Comparison of ENCODE assay signal across 1 cellular context in genomic region chr6:111604259-111605099, GRCh38.
TF ChIP-seq lines count a peak whose summit lies in the region.

No MANE protein-coding gene starts in this region.

TF ChIP-seq in K562, 482 proteins besides CTCF, POLR2A, EP300 and RAD21 (continued from another document):
- peak; percentile 64; the same call in 1 of the 2 replicates for TF ChIP-seq ZNF592 (IDR thresholded peaks at IDR 0.05)
- TF ChIP-seq L3MBTL2 (IDR thresholded peaks at IDR 0.05): peak; percentile 71; the same call in 1 of the 2 replicates
- no peak for TF ChIP-seq CEBPG (CRISPR knock-in tag; IDR thresholded peaks at IDR 0.05)
- 0 out of 4 replicates have a peak, but pooled peaks of 1 of the 2 experiments have one; percentile 33 for TF ChIP-seq CEBPG (tag; conservative IDR thresholded peaks at IDR 0.05 in 1 of 2, IDR thresholded peaks at IDR 0.05 in 1 of 2)
- no peak for TF ChIP-seq TOE1 (IDR thresholded peaks at IDR 0.05; ENCODE audit: borderline replicate concordance)
- no peak for TF ChIP-seq TOE1 (CRISPR knock-in tag; IDR thresholded peaks at IDR 0.05; ENCODE audit: borderline replicate concordance, low read depth)
- no peak for TF ChIP-seq E2F1 (CRISPR knock-in tag; IDR thresholded peaks at IDR 0.05)
- no peak for TF ChIP-seq ZNF76 (CRISPR knock-in tag; IDR thresholded peaks at IDR 0.05; ENCODE audit: borderline replicate concordance)
- no peak for TF ChIP-seq NR2F6 (CRISPR knock-in tag; IDR thresholded peaks at IDR 0.05)
- no peak for TF ChIP-seq ZHX1 (conservative IDR thresholded peaks at IDR 0.05; ENCODE audit: low read length)
- TF ChIP-seq MCM2 (IDR thresholded peaks at IDR 0.05; ENCODE audit: low read depth): no peak
- TF ChIP-seq MAFG (tag; conservative IDR thresholded peaks at IDR 0.05): no peak
- TF ChIP-seq ATF7 (IDR thresholded peaks at IDR 0.05): no peak
- no peak for TF ChIP-seq NR3C1 (CRISPR knock-in tag; IDR thresholded peaks at IDR 0.05)
- no peak for TF ChIP-seq ZNF583 (CRISPR knock-in tag; IDR thresholded peaks at IDR 0.05)
- no peak for TF ChIP-seq E2F3 (CRISPR knock-in tag; IDR thresholded peaks at IDR 0.05)
